Comparison of ENCODE assay signal across 8 cellular contexts in genomic region chr1:32181065-32181464, GRCh38. TPM values are rescaled to one million over a fixed set of nuclear protein-coding genes. Genes with fewer than 3 reads are reported as not detected.
DNase-seq lines count a peak whose midpoint lies in the region; ATAC-seq and TF ChIP-seq lines count a peak whose summit lies in the region.

No MANE protein-coding gene starts in this region.

- H3K4ac ChIP-seq in IMR-90 (ENCODE audit: low read depth, low read length): peak overlapping the region; percentile 12

- peaks cover 13% of the 10 kb centered on the region for H3K9me1 ChIP-seq in IMR-90 (ENCODE audit: insufficient read depth, low read length)

- no peaks in the 10 kb centered on the region for H3K27me3 Mint-ChIP-seq in naive B cell

- H2BK120ac ChIP-seq in IMR-90 (ENCODE audit: low read depth, low read length): no peak overlapping the region

- peak overlapping the region; percentile 90 for H3K4me2 ChIP-seq in IMR-90 (ENCODE audit: low read depth, low read length)

- CTCF ChIA-PET in AG04450 (lab: Charles Lee) (interaction anchor here (0.8 to 0.9 kb wide), 2 partner anchors 72 to 169 kb away, joined by 4 to 6 read pairs; no protein-coding TSS in a partner anchor), IMR-90 (lab: Yijun Ruan, JAX) (no interaction called here)

- no peak for TF ChIP-seq POLR2A in IMR-90 (IDR thresholded peaks at IDR 0.05; ENCODE audit: low read depth, low read length)

- BruUV-seq in IMR-90 (replicated peaks; lab: Mats Ljungman, UMichigan): no TSS peak

- peak overlapping the region; percentile 97 for H3K9ac ChIP-seq in IMR-90 (ENCODE audit: low read depth, low read length)

- peak overlapping the region; percentile 12; the same call in 1 of the 2 replicates for H4K5ac ChIP-seq in IMR-90 (ENCODE audit: low read depth, low read length)

- peak overlapping the region; percentile 97 for H3K56ac ChIP-seq in IMR-90 (ENCODE audit: extremely low read depth, insufficient read depth, low read length)

- H3K27ac Mint-ChIP-seq in naive B cell: peak overlapping the region; percentile 79 to 97 (median 92)

- POLR2A ChIA-PET in AG04450 (lab: Yijun Ruan, JAX) (interaction anchor here (0.9 to 2.6 kb wide), 6 partner anchors 16 to 155 kb away, joined by 3 to 19 read pairs (median 6); partner anchors contain the start of genes IQCC, KPNA6, MARCKSL1 and TMEM39B), IMR-90 (lab: Charles Lee; ENCODE audit: unreplicated experiment) (interaction anchor here (0.5 kb wide), 1 partner anchor 15 kb away, joined by 30 read pairs; no protein-coding TSS in a partner anchor)

- no peak overlapping the region for H2AFZ ChIP-seq in IMR-90 (replicated peaks; ENCODE audit: low read length, poor library complexity)

- H4K20me1 ChIP-seq in IMR-90 (ENCODE audit: insufficient read depth, low read length): peaks cover 23% of the 10 kb centered on the region

- WGBS in IMR-90 (ENCODE audit: extremely low coverage in 2 of 2, insufficient read length in 1 of 2), 2 experiments: 74% methylated on average over 7 of the region's 9 CpGs; no CpG with 5 or more reads in 1 of the 2 experiments

- peak overlapping the region; percentile 89 to 97 (median 93) for H3K4me3 Mint-ChIP-seq in naive B cell

- H4K91ac ChIP-seq in IMR-90 (ENCODE audit: insufficient read depth, low read depth, low read length): peak overlapping the region; percentile 56

- H3K36me3 Mint-ChIP-seq in naive B cell: peaks cover 5 to 13% of the 10 kb centered on the region in 2 donors

- H3K27ac ChIP-seq in AG04450 (ENCODE audit: low read depth, low read length) (peak overlapping the region; percentile 71), IMR-90 (ENCODE audit: insufficient read depth, low read length) (peak overlapping the region; percentile 85)

- peak overlapping the region; percentile 90 for H2BK5ac ChIP-seq in IMR-90 (ENCODE audit: low read depth, low read length, poor library complexity, severe bottlenecking)

- H2BK20ac ChIP-seq in IMR-90 (ENCODE audit: low read depth, low read length): no peak overlapping the region

- H3K36me3 ChIP-seq in IMR-90 (ENCODE audit: control insufficient read depth, insufficient read depth, low read length) (peaks cover 31% of the 10 kb centered on the region), mucosa of descending colon (ENCODE audit: low read depth) (no peaks in the 10 kb centered on the region)

- peaks cover 13 to 55% of the 10 kb centered on the region in 2 experiments for H3K79me1 ChIP-seq in IMR-90 (ENCODE audit: low read depth in 1 of 2, low read length in 2 of 2)

- ATAC-seq in IMR-90 (ENCODE audit: low read depth): no peak
- ATAC-seq in naive B cell (ENCODE audit: low read depth in 2 of 2): no peak
- ATAC-seq in mucosa of descending colon: no peak
- no peak for ATAC-seq in HG02870 (IDR thresholded peaks at IDR 0.05; ENCODE audit: unreplicated experiment)

- no peak for TF ChIP-seq RAD21 in IMR-90 (IDR thresholded peaks at IDR 0.05; ENCODE audit: low read length)

- no peaks in the 10 kb centered on the region; the same call in 1 of the 2 replicates for H3K9me3 ChIP-seq in AG04450 (ENCODE audit: control insufficient read depth, insufficient read depth, low read length)
- no peaks in the 10 kb centered on the region for H3K9me3 ChIP-seq in IMR-90 (ENCODE audit: control insufficient read depth, insufficient read depth, low read length)
- H3K9me3 ChIP-seq in mucosa of descending colon: no peaks in the 10 kb centered on the region

- no peaks in the 10 kb centered on the region for H3K9me3 Mint-ChIP-seq in naive B cell

- no peak for TF ChIP-seq CTCF in AG04450 (IDR thresholded peaks at IDR 0.05; ENCODE audit: low read depth, low read length)
- no peak for TF ChIP-seq CTCF in IMR-90 (conservative IDR thresholded peaks at IDR 0.05; ENCODE audit: low read depth, low read length)
- TF ChIP-seq CTCF in cardiac fibroblast (IDR thresholded peaks at IDR 0.05; ENCODE audit: low read depth, low read length): no peak
- TF ChIP-seq CTCF in mucosa of descending colon (IDR thresholded peaks at IDR 0.05): no peak

- peak overlapping the region in 1 of 2 experiments; percentile 18; a peak in 1 of 4 replicates for H4K8ac ChIP-seq in IMR-90 (ENCODE audit: low read depth in 2 of 2, low read length in 2 of 2)

- intact Hi-C loops in IMR-90 (cut with micrococcal nuclease): loop anchor here (2.0 kb wide), 2 partner anchors 72 to 108 kb away; partner anchors contain the start of genes KPNA6 and TMEM39B
- intact Hi-C loops in mucosa of descending colon (cut with DNase I, micrococcal nuclease): no loop called here

- DNase-seq in AG04450 (ENCODE audit: low read depth, low spot score) (no peak), IMR-90 (no peak), cardiac fibroblast (ENCODE audit: low read depth in 2 of 2) (no peak), naive B cell (no peak), mucosa of descending colon (no peak), KG1 (lab: John Stamatoyannopoulos, UW) (no peak), activated gamma-delta T cell (lab: John Stamatoyannopoulos, UW) (no peak)

- peak overlapping the region; percentile 47 for H2AK5ac ChIP-seq in IMR-90 (ENCODE audit: low read depth, low read length)

- peaks cover 30 to 48% (median 37%) of the 10 kb centered on the region in 3 donors for H3K4me1 Mint-ChIP-seq in naive B cell

- dilution Hi-C loops in IMR-90 (cut with HindIII; ENCODE audit: low sequenced_read_pairs, unreplicated experiment): no loop called here

- no peak overlapping the region for H2BK15ac ChIP-seq in IMR-90 (ENCODE audit: low read depth, low read length)

- H3K4me3 ChIP-seq in AG04450 (ENCODE audit: low read depth, low read length) (peak overlapping the region; percentile 81), IMR-90 (ENCODE audit: insufficient read depth, low read depth, low read length) (peak overlapping the region; percentile 49), cardiac fibroblast (replicated peaks in 1 of 2; ENCODE audit: low read depth in 2 of 2, low read length in 2 of 2) (peak overlapping the region; percentile 67 to 76), mucosa of descending colon (no peak overlapping the region)

- H3K14ac ChIP-seq in IMR-90 (replicated peaks; ENCODE audit: low read depth, low read length): peak overlapping the region; percentile 63; the same call in 1 of the 2 replicates

- H3K18ac ChIP-seq in IMR-90 (ENCODE audit: low read depth, low read length): peak overlapping the region; percentile 36; the same call in 1 of the 2 replicates

- peak overlapping the region; percentile 74 for H2AK9ac ChIP-seq in IMR-90 (replicated peaks; ENCODE audit: low read depth, low read length, poor library complexity)

- H3K4me1 ChIP-seq in IMR-90 (ENCODE audit: control insufficient read depth, insufficient read depth, low read length) (peaks cover 22% of the 10 kb centered on the region), mucosa of descending colon (ENCODE audit: low read depth) (peaks cover 26% of the 10 kb centered on the region)

- no peaks in the 10 kb centered on the region for H3K27me3 ChIP-seq in AG04450 (ENCODE audit: control insufficient read depth, insufficient read depth, low read length)
- no peaks in the 10 kb centered on the region for H3K27me3 ChIP-seq in IMR-90 (ENCODE audit: control insufficient read depth, insufficient read depth, low read length)

- peak overlapping the region; percentile 7; the same call in 1 of the 2 replicates for H3K23ac ChIP-seq in IMR-90 (ENCODE audit: low read depth, low read length)

- in situ Hi-C loops in IMR-90 (cut with MboI; ENCODE audit: low sequenced_read_pairs): no loop called here

RNA-seq across cellular contexts. Expression of gene TXLNA, which starts 1.6 kb away (rescaled TPM):
- polyA plus RNA-seq in AG04450 (2011; rRNA removed): 49.3 and 52.8 TPM in 2 replicates
- 68.6 and 71.2 TPM in 2 replicates for polyA minus RNA-seq in AG04450 (2011; rRNA and poly(A)+ RNA removed)
- total RNA-seq in IMR-90 (2012; rRNA removed): 102 and 104 TPM in 2 replicates
- polyA plus RNA-seq in IMR-90 (2012; rRNA removed): 37.9 and 47.6 TPM in 2 replicates
- polyA plus RNA-seq in IMR-90 (2012; cell fraction: cytosol; rRNA removed): 18.1 and 26.5 TPM in 2 replicates
- 43.2 and 71.4 TPM in 2 replicates for polyA plus RNA-seq in IMR-90 (2012; cell fraction: nucleus; rRNA removed; ENCODE audit: low replicate concordance)
- polyA plus RNA-seq in naive B cell (ENCODE audit: low read depth in 6 of 6): 10 to 100 TPM; 12.0 to 29.8 (median 20.6) TPM
- total RNA-seq in mucosa of descending colon: 10 to 100 TPM; 31.0 to 45.2 (median 39.3) TPM

RNA-seq across cellular contexts. Expression of gene CCDC28B, which starts 19.3 kb away (rescaled TPM):
- polyA plus RNA-seq in AG04450 (2011; rRNA removed): 17.6 and 20.8 TPM in 2 replicates
- 8.6 and 11.2 TPM in 2 replicates for polyA minus RNA-seq in AG04450 (2011; rRNA and poly(A)+ RNA removed)
- 17.2 and 18.6 TPM in 2 replicates for total RNA-seq in IMR-90 (2012; rRNA removed)
- 18.4 and 20.1 TPM in 2 replicates for polyA plus RNA-seq in IMR-90 (2012; rRNA removed)
- 26.0 and 27.7 TPM in 2 replicates for polyA plus RNA-seq in IMR-90 (2012; cell fraction: cytosol; rRNA removed)
- polyA plus RNA-seq in IMR-90 (2012; cell fraction: nucleus; rRNA removed; ENCODE audit: low replicate concordance): 11.1 and 12.4 TPM in 2 replicates
- 10 to 100 TPM in 5 of 6 donors, 1 to 10 TPM in 1; 9.1 to 14.5 (median 12.3) TPM for polyA plus RNA-seq in naive B cell (ENCODE audit: low read depth in 6 of 6)
- total RNA-seq in mucosa of descending colon: 1 to 10 TPM; 1.5 to 4.2 (median 3.2) TPM

RNA-seq across cellular contexts. Expression of gene IQCC, which starts 24.4 kb away (rescaled TPM):
- polyA plus RNA-seq in AG04450 (2011; rRNA removed): 1.2 and 1.3 TPM in 2 replicates
- polyA minus RNA-seq in AG04450 (2011; rRNA and poly(A)+ RNA removed): 1.00 and 1.4 TPM in 2 replicates
- 1.9 and 2.2 TPM in 2 replicates for total RNA-seq in IMR-90 (2012; rRNA removed)
- polyA plus RNA-seq in IMR-90 (2012; rRNA removed): 1.3 and 1.6 TPM in 2 replicates
- polyA plus RNA-seq in IMR-90 (2012; cell fraction: cytosol; rRNA removed): 0.53 and 0.54 TPM in 2 replicates
- 1.2 and 1.6 TPM in 2 replicates for polyA plus RNA-seq in IMR-90 (2012; cell fraction: nucleus; rRNA removed; ENCODE audit: low replicate concordance)
- polyA plus RNA-seq in naive B cell (ENCODE audit: low read depth in 6 of 6): 1 to 10 TPM in 3 of 6 donors, under 1 TPM in 2, not detected in 1; 0.75 to 2.3 (median 1.4) TPM
- 1 to 10 TPM; 1.1 to 2.2 (median 1.9) TPM for total RNA-seq in mucosa of descending colon

RNA-seq across cellular contexts. Expression of gene DCDC2B, which starts 27.8 kb away (rescaled TPM):
- polyA plus RNA-seq in AG04450 (2011; rRNA removed) (not detected in 2 replicates), IMR-90 (2012; rRNA removed) (not detected in 2 replicates), naive B cell (ENCODE audit: low read depth in 6 of 6) (under 1 TPM in 2 of 6 donors, not detected in 4; 0.13 to 0.36 TPM)
- 0.09 TPM in 1 of 2 replicates, not detected in the other for polyA minus RNA-seq in AG04450 (2011; rRNA and poly(A)+ RNA removed)
- total RNA-seq in IMR-90 (2012; rRNA removed) (not detected in 2 replicates), mucosa of descending colon (not detected)
- polyA plus RNA-seq in IMR-90 (2012; cell fraction: cytosol; rRNA removed): not detected in 2 replicates
- 0.04 TPM in 1 of 2 replicates, not detected in the other for polyA plus RNA-seq in IMR-90 (2012; cell fraction: nucleus; rRNA removed; ENCODE audit: low replicate concordance)

RNA-seq across cellular contexts. Expression of gene TMEM234, which starts 41.1 kb away (rescaled TPM):
- polyA plus RNA-seq in AG04450 (2011; rRNA removed) (17.3 and 18.6 TPM in 2 replicates), IMR-90 (2012; rRNA removed) (22.7 and 23.4 TPM in 2 replicates), naive B cell (ENCODE audit: low read depth in 6 of 6) (10 to 100 TPM in 4 of 6 donors, 1 to 10 TPM in 1, not detected in 1; 6.8 to 12.0 (median 10.9) TPM)
- polyA minus RNA-seq in AG04450 (2011; rRNA and poly(A)+ RNA removed): 20.2 and 22.0 TPM in 2 replicates
- total RNA-seq in IMR-90 (2012; rRNA removed) (10.0 and 10.8 TPM in 2 replicates), mucosa of descending colon (10 to 100 TPM; 21.1 to 35.6 (median 28.0) TPM)
- 16.5 and 16.6 TPM in 2 replicates for polyA plus RNA-seq in IMR-90 (2012; cell fraction: cytosol; rRNA removed)
- 62.6 and 77.9 TPM in 2 replicates for polyA plus RNA-seq in IMR-90 (2012; cell fraction: nucleus; rRNA removed; ENCODE audit: low replicate concordance)
